Comparison of ENCODE assay signal across 21 cellular contexts in genomic region chr7:150830957-150831356, GRCh38. TPM values are rescaled to one million over a fixed set of nuclear protein-coding genes. Genes with fewer than 3 reads are reported as not detected.
DNase-seq lines count a peak whose midpoint lies in the region; ATAC-seq and TF ChIP-seq lines count a peak whose summit lies in the region.
"Had no signal": no experiment of that assay in that cellular context is flagged by ENCODE, and none has a peak within 500 bp of the region (broad histone marks: within the 10 kb centered on the region; RNA-seq: fewer than 3 reads in every experiment).

No MANE protein-coding gene starts in this region.

- peak; percentile 46 for DNase-seq in NCI-H510A (lab: John Stamatoyannopoulos, UW)
- DNase-seq in trophoblast cell, result peak; percentile 72 to 76
- no peak for DNase-seq in middle frontal gyrus (ENCODE audit: extremely low spot score, low spot score)
- no peak for DNase-seq in natural killer cell
- no peak for DNase-seq in RWPE1 (ENCODE audit: low spot score)
- DNase-seq: activated CD4-positive, alpha-beta T cell treated with anti-CD3 and anti-CD28 coated beads for 36 hours; activated CD8-positive, alpha-beta memory T cell treated with anti-CD3 and anti-CD28 coated beads, Interleukin-2, amount 50 U/mL, for 4 hours; anterior cingulate cortex; NCI-H2171 treated with DMSO at 0.1 percent for 48 hours; right cardiac atrium; stimulated activated CD4-positive, alpha-beta T cell treated with anti-CD3 and anti-CD28 coated beads, Interleukin-2, amount 100 ng/mL, for 24 hours; T1000 had no signal

- WGBS in trophoblast cell (ENCODE audit: extremely low coverage, insufficient coverage, insufficient read length), result no CpG with 5 or more reads among the region's 1 CpG

- no peaks in the 10 kb centered on the region for H3K36me3 ChIP-seq in HEK293 (ENCODE audit: control insufficient read depth in 2 of 2, insufficient read depth in 1 of 2, low read length in 2 of 2)
- H3K36me3 ChIP-seq in duodenal mucosa (ENCODE audit: control insufficient read depth in 1 of 2, insufficient read depth in 2 of 2, low read length in 2 of 2), result no peaks in the 10 kb centered on the region
- no peaks in the 10 kb centered on the region for H3K36me3 ChIP-seq in trophoblast cell (ENCODE audit: control insufficient read depth in 1 of 2, insufficient read depth in 2 of 2, low read length in 2 of 2)

- no peaks in the 10 kb centered on the region for H3K79me2 ChIP-seq in trophoblast cell (ENCODE audit: control insufficient read depth, insufficient read depth, low read length, poor library complexity)

- H3K4me3 ChIP-seq in HEK293 (ENCODE audit: low read depth, low read length) (no peak overlapping the region), duodenal mucosa (ENCODE audit: low read depth in 1 of 2, low read length in 2 of 2) (no peak overlapping the region), trophoblast cell (ENCODE audit: low read depth, low read length) (no peak overlapping the region)

- H3K79me1 ChIP-seq in trophoblast cell (ENCODE audit: low read length), result peaks cover 1% of the 10 kb centered on the region

- no peak overlapping the region for H2BK5ac ChIP-seq in trophoblast cell (ENCODE audit: low read depth, low read length, poor library complexity)

- ATAC-seq in natural killer cell, result no peak
- ATAC-seq: activated CD4-positive, alpha-beta T cell treated with anti-CD3 and anti-CD28 coated beads for 36 hours; HCT116 had no signal

- intact Hi-C loops in natural killer cell (cut with micrococcal nuclease), result no loop called here

- H3K36me3 Mint-ChIP-seq in natural killer cell, result no peaks in the 10 kb centered on the region

- no peak for TF ChIP-seq CTCF in HEK293 (tag by site-specific recombination; IDR thresholded peaks at IDR 0.05)
- no peak for TF ChIP-seq CTCF in natural killer cell (IDR thresholded peaks at IDR 0.05)
- no peak for TF ChIP-seq CTCF in RWPE1 (conservative IDR thresholded peaks at IDR 0.05; ENCODE audit: low read depth)

- H2AFZ ChIP-seq in trophoblast cell (ENCODE audit: insufficient read depth, low read length, poor library complexity), result no peak overlapping the region

- H3K27ac ChIP-seq in HEK293 (ENCODE audit: extremely low read depth, low read depth, low read length) (no peak overlapping the region), duodenal mucosa (ENCODE audit: low read depth, low read length) (peak overlapping the region; percentile 3), trophoblast cell (ENCODE audit: low read depth, low read length) (no peak overlapping the region), RWPE1 (no peak overlapping the region)

- H3K4me3 Mint-ChIP-seq in natural killer cell, result no peak overlapping the region
- H3K4me3 Mint-ChIP-seq: activated CD4-positive, alpha-beta T cell treated with anti-CD3 and anti-CD28 coated beads for 36 hours had no signal

- H4K8ac ChIP-seq in trophoblast cell (ENCODE audit: low read depth, low read length), result no peak overlapping the region

- H3K9me3 ChIP-seq in HEK293 (ENCODE audit: control insufficient read depth, insufficient read depth, low read depth, low read length) (no peaks in the 10 kb centered on the region), duodenal mucosa (ENCODE audit: control insufficient read depth in 1 of 2, low read length in 2 of 2) (no peaks in the 10 kb centered on the region), trophoblast cell (ENCODE audit: insufficient read depth, low read depth, low read length) (no peaks in the 10 kb centered on the region)

- no peak overlapping the region for H3K14ac ChIP-seq in trophoblast cell (ENCODE audit: low read length)

- H3K18ac ChIP-seq in trophoblast cell (ENCODE audit: low read length), result no peak overlapping the region

- H3K4me1 Mint-ChIP-seq in natural killer cell, result no peaks in the 10 kb centered on the region
- H3K4me1 Mint-ChIP-seq: activated CD4-positive, alpha-beta T cell treated with anti-CD3 and anti-CD28 coated beads for 36 hours had no signal

- no peaks in the 10 kb centered on the region for H3K27me3 ChIP-seq in duodenal mucosa (ENCODE audit: control insufficient read depth in 1 of 2, insufficient read depth in 2 of 2, low read length in 2 of 2)
- no peaks in the 10 kb centered on the region for H3K27me3 ChIP-seq in trophoblast cell (ENCODE audit: insufficient read depth, low read length)

- H3K9ac ChIP-seq in duodenal mucosa (ENCODE audit: low read depth in 1 of 2, low read length in 2 of 2) (no peak overlapping the region), trophoblast cell (ENCODE audit: low read length) (no peak overlapping the region)

- H3K4ac ChIP-seq in trophoblast cell (ENCODE audit: low read depth, low read length), result no peak overlapping the region

- H2BK120ac ChIP-seq in trophoblast cell (ENCODE audit: insufficient read depth, low read length, poor library complexity), result no peak overlapping the region

- CTCF ChIA-PET in HEK293 (lab: Yijun Ruan, JAX), result no interaction called here
- CTCF ChIA-PET in RWPE1 (lab: Yijun Ruan, JAX), result no interaction called here

- H3K4me1 ChIP-seq in HEK293 (ENCODE audit: control insufficient read depth, insufficient read depth, low read length), result no peaks in the 10 kb centered on the region
- H3K4me1 ChIP-seq in duodenal mucosa (ENCODE audit: control insufficient read depth in 1 of 2, insufficient read depth in 2 of 2, low read length in 2 of 2), result peaks cover 12 to 32% of the 10 kb centered on the region in 2 donors
- peaks cover 0 to 7% of the 10 kb centered on the region in 2 experiments for H3K4me1 ChIP-seq in trophoblast cell (ENCODE audit: control insufficient read depth in 1 of 2, insufficient read depth in 2 of 2, low read length in 2 of 2)

- peaks cover 48 to 56% of the 10 kb centered on the region in 2 donors for H3K27me3 Mint-ChIP-seq in natural killer cell (ENCODE audit: low read depth in 2 of 2)

- H4K91ac ChIP-seq in trophoblast cell (ENCODE audit: low read depth, low read length), result no peak overlapping the region

- no peak overlapping the region for H3K4me2 ChIP-seq in trophoblast cell (ENCODE audit: low read length)

- H2BK12ac ChIP-seq in trophoblast cell (ENCODE audit: low read length), result no peak overlapping the region

- POLR2A ChIA-PET in HEK293 (lab: Yijun Ruan, JAX), result no interaction called here
- POLR2A ChIA-PET in RWPE1 (lab: Yijun Ruan, JAX; ENCODE audit: low non-redundant PET), result no interaction called here

- H3K23ac ChIP-seq in trophoblast cell (ENCODE audit: low read length), result no peak overlapping the region

- no peak overlapping the region for H3K27ac Mint-ChIP-seq in natural killer cell
- H3K27ac Mint-ChIP-seq: activated CD4-positive, alpha-beta T cell treated with anti-CD3 and anti-CD28 coated beads for 36 hours had no signal

- H2AK5ac ChIP-seq in trophoblast cell (ENCODE audit: low read length), result no peak overlapping the region

- no peaks in the 10 kb centered on the region for H3K9me3 Mint-ChIP-seq in natural killer cell

- H4K12ac ChIP-seq in trophoblast cell (ENCODE audit: low read depth, low read length), result no peak overlapping the region

TF ChIP-seq in HEK293, 187 proteins besides CTCF, POLR2A, EP300 and RAD21:
- TF ChIP-seq ZSCAN23 (tag by site-specific recombination; IDR thresholded peaks at IDR 0.05) (no peak), KLF1 (tag by site-specific recombination; IDR thresholded peaks at IDR 0.05) (peak; percentile 76)
- TF ChIP-seq, protein P1, sequence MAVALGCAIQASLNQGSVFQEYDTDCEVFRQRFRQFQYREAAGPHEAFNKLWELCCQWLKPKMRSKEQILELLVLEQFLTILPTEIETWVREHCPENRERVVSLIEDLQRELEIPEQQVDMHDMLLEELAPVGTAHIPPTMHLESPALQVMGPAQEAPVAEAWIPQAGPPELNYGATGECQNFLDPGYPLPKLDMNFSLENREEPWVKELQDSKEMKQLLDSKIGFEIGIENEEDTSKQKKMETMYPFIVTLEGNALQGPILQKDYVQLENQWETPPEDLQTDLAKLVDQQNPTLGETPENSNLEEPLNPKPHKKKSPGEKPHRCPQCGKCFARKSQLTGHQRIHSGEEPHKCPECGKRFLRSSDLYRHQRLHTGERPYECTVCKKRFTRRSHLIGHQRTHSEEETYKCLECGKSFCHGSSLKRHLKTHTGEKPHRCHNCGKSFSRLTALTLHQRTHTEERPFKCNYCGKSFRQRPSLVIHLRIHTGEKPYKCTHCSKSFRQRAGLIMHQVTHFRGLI (tag by site-specific recombination; IDR thresholded peaks at IDR 0.05), result peak; percentile 71; the same call in 1 of the 2 replicates

RNA-seq across cellular contexts. Expression of gene AOC1, which starts 21.4 kb away (rescaled TPM):
- polyA plus RNA-seq in trophoblast cell (2013), result 0.18 and 0.21 TPM in 2 replicates
- total RNA-seq in natural killer cell, result not detected
- total RNA-seq: activated CD4-positive, alpha-beta T cell treated with anti-CD3 and anti-CD28 coated beads for 36 hours; endothelial cell of umbilical vein; frontal cortex; lung microvascular endothelial cell had no signal
- polyA plus RNA-seq: endothelial cell of umbilical vein, neural cell, right cardiac atrium had no signal

RNA-seq across cellular contexts. Expression of gene TMEM176A, which starts 30.4 kb away (rescaled TPM):
- 1.7 and 1.8 TPM in 2 replicates for polyA plus RNA-seq in trophoblast cell (2013)
- total RNA-seq in natural killer cell, result 1 to 10 TPM in 1 of 3 donors, not detected in 2; 2.0 TPM
- total RNA-seq: activated CD4-positive, alpha-beta T cell treated with anti-CD3 and anti-CD28 coated beads for 36 hours; endothelial cell of umbilical vein; lung microvascular endothelial cell; MCF 10A; SK-MEL-5 had no signal
- polyA plus RNA-seq: endothelial cell of umbilical vein, neural cell had no signal

RNA-seq across cellular contexts. Expression of gene TMEM176B, which starts 30.8 kb away (rescaled TPM):
- 2.4 TPM in 2 replicates for polyA plus RNA-seq in trophoblast cell (2013)
- total RNA-seq in natural killer cell, result 1 to 10 TPM in 1 of 3 donors, not detected in 2; 4.0 TPM
- total RNA-seq: activated CD4-positive, alpha-beta T cell treated with anti-CD3 and anti-CD28 coated beads for 36 hours; endothelial cell of umbilical vein; lung microvascular endothelial cell had no signal

Comparison
In these comparisons a context has a peak if more than half of its experiments do, and no peak if none do; other contexts are left out.
1. DNase-seq: peak in NCI-H510A (single experiment) and trophoblast cell (2 of 2); none in middle frontal gyrus (single experiment), natural killer cell (single experiment) and RWPE1 (single experiment).